ENCODE assay signal across 29 cellular contexts in the genomic region with DNA sequence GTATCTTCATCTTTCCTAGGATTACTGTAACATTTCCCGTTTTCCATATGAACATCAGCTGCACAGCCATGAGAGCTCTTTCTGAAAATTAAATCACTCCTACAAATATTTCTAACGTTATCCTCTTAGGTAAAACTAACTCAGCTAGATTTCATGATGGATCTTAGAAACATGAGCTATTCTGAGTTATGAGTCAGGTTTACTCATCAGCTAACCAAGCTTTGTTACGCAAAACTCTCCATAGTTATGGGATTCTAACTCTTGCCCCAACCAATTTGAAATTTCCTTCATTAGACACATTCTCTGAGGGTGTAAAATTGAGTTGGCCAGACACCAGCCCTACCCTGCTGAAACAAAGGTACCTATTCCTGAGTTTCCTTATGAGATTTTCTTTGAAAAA. TPM values are rescaled to one million over a fixed set of nuclear protein-coding genes. Genes with fewer than 3 reads are reported as not detected.
DNase-seq lines count a peak whose midpoint lies in the region; FAIRE-seq and TF ChIP-seq lines count a peak whose summit lies in the region.
"Had no signal": no experiment of that assay in that cellular context is flagged by ENCODE, and none has a peak within 500 bp of the region (broad histone marks: within the 10 kb centered on the region; RNA-seq: fewer than 3 reads in every experiment).

No MANE protein-coding gene starts in this region.

- 78 to 86% (median 82%) methylated on average over 3 of the region's 3 CpGs for WGBS in spleen, 5 donors

- FAIRE-seq in GM12892 (lab: Jason Lieb, UNC), result no peak
- FAIRE-seq: GM12891 had no signal

- DNase-seq in GM04504 (ENCODE audit: low read depth) (peak; percentile 28), NCI-H226 (peak; percentile 86), caudate nucleus (lab: John Stamatoyannopoulos, UW) (peak in 3 of 61 donors; percentile 8 to 40 (median 14)), retinal pigment epithelial cell (ENCODE audit: low read depth) (peak; percentile 86), activated T-cell treated with anti-CD3 and anti-CD28 coated beads for 4 hours (no peak), GM12892 (ENCODE audit: insufficient read length) (no peak), spleen (no peak), GM10266 (ENCODE audit: extremely low spot score) (no peak)
- DNase-seq: activated B cell treated with CpG ODN at 0.5 μM for 24 hours; activated CD8-positive, alpha-beta T cell treated with anti-CD3 and anti-CD28 coated beads for 36 hours; activated T-cell treated with anti-CD3 and anti-CD28 coated beads, Interleukin-2, amount 50 U/mL, for 48 hours; AML-193; heart right ventricle; islet precursor cell; NCI-H1092 treated with DMSO at 0.1 percent for 48 hours; NCI-H2081 treated with DMSO at 0.1 percent for 48 hours; NCI-H510A treated with DMSO at 0.1 percent for 48 hours; ovary; SHP77; stimulated activated CD4-positive, alpha-beta T cell treated with anti-CD3 and anti-CD28 coated beads, Interleukin-4, amount 100 ng/mL, for 24 hours; uterus had no signal

- TF ChIP-seq CTCF in retinal pigment epithelial cell (conservative IDR thresholded peaks at IDR 0.05; ENCODE audit: low read depth, low read length) (no peak), spleen (IDR thresholded peaks at IDR 0.05 in 8 of 11, conservative IDR thresholded peaks at IDR 0.05 in 3 of 11) (no peak), GM10266 (IDR thresholded peaks at IDR 0.05; ENCODE audit: control insufficient read depth, insufficient read depth, low read depth, missing control alignments) (no peak)

- TF ChIP-seq POLR2A in GM12892 (IDR thresholded peaks at IDR 0.05; ENCODE audit: low read depth, low read length), result no peak
- no peak for TF ChIP-seq POLR2A in spleen (IDR thresholded peaks at IDR 0.05)

- peak overlapping the region; percentile 64 for H3K27ac ChIP-seq in caudate nucleus (ENCODE audit: low read depth, low read length)
- no peak overlapping the region for H3K27ac ChIP-seq in spleen
- H3K27ac ChIP-seq: heart right ventricle, ovary, uterus had no signal

- no peaks in the 10 kb centered on the region for H3K27me3 ChIP-seq in spleen (replicated peaks in 1 of 7)
- H3K27me3 ChIP-seq: heart right ventricle, ovary, uterus had no signal

- intact Hi-C loops in spleen (cut with DNase I; ENCODE audit: low total_unique reads), result no loop called here

- no peak overlapping the region for H3K4me3 ChIP-seq in retinal pigment epithelial cell (ENCODE audit: low read length)
- no peak overlapping the region for H3K4me3 ChIP-seq in spleen
- H3K4me3 ChIP-seq: heart right ventricle, ovary, uterus had no signal

- H3K36me3 ChIP-seq in spleen, result no peaks in the 10 kb centered on the region
- H3K36me3 ChIP-seq: heart right ventricle, ovary, uterus had no signal

- peaks cover 0 to 8% (median 0%) of the 10 kb centered on the region in 8 donors for H3K9me3 ChIP-seq in spleen
- H3K9me3 ChIP-seq: heart right ventricle, ovary, uterus had no signal

- no peaks in the 10 kb centered on the region for H3K4me1 ChIP-seq in spleen
- H3K4me1 ChIP-seq: heart right ventricle, uterus had no signal

RNA-seq across cellular contexts. Expression of gene DEFB110, which starts 14.0 kb away (rescaled TPM):
- polyA plus RNA-seq in GM12892 (2012; ENCODE audit: missing spikeins), result not detected
- not detected for total RNA-seq in spleen
- not detected for polyA plus RNA-seq in spleen
- total RNA-seq: activated B cell treated with CpG ODN at 0.5 μM for 24 hours; activated CD8-positive, alpha-beta T cell treated with anti-CD3 and anti-CD28 coated beads for 36 hours; dermis microvascular lymphatic vessel endothelial cell; epithelial cell of proximal tubule; G401; heart right ventricle; lung microvascular endothelial cell; ovary; skeletal muscle tissue; T-helper 2 cell treated with Interferon-gamma antibody and Interleukin-4, amounts not matched to agents 100 ng/mL and 5 ng/mL, for 36 hours; uterus had no signal
- polyA plus RNA-seq: heart right ventricle, IgD-negative memory B cell, ovary had no signal

RNA-seq across cellular contexts. Expression of gene DEFB113, which starts 38.4 kb away (rescaled TPM):
- not detected for polyA plus RNA-seq in GM12892 (2012; ENCODE audit: missing spikeins)
- total RNA-seq in spleen, result not detected
- not detected for polyA plus RNA-seq in spleen
- total RNA-seq: activated B cell treated with CpG ODN at 0.5 μM for 24 hours; activated CD8-positive, alpha-beta T cell treated with anti-CD3 and anti-CD28 coated beads for 36 hours; dermis microvascular lymphatic vessel endothelial cell; epithelial cell of proximal tubule; G401; heart right ventricle; lung microvascular endothelial cell; ovary; skeletal muscle tissue; T-helper 2 cell treated with Interferon-gamma antibody and Interleukin-4, amounts not matched to agents 100 ng/mL and 5 ng/mL, for 36 hours; uterus had no signal
- polyA plus RNA-seq: heart right ventricle, IgD-negative memory B cell, ovary had no signal

RNA-seq across cellular contexts. Expression of gene DEFB112, which starts 41.9 kb away (rescaled TPM):
- polyA plus RNA-seq in GM12892 (2012; ENCODE audit: missing spikeins), result not detected
- total RNA-seq in spleen, result not detected
- not detected for polyA plus RNA-seq in spleen
- total RNA-seq: activated B cell treated with CpG ODN at 0.5 μM for 24 hours; activated CD8-positive, alpha-beta T cell treated with anti-CD3 and anti-CD28 coated beads for 36 hours; dermis microvascular lymphatic vessel endothelial cell; epithelial cell of proximal tubule; G401; heart right ventricle; lung microvascular endothelial cell; ovary; skeletal muscle tissue; T-helper 2 cell treated with Interferon-gamma antibody and Interleukin-4, amounts not matched to agents 100 ng/mL and 5 ng/mL, for 36 hours; uterus had no signal
- polyA plus RNA-seq: heart right ventricle, IgD-negative memory B cell, ovary had no signal

RNA-seq across cellular contexts. Expression of gene DEFB114, which starts 43.9 kb away (rescaled TPM):
- not detected for polyA plus RNA-seq in GM12892 (2012; ENCODE audit: missing spikeins)
- total RNA-seq in spleen, result not detected
- not detected for polyA plus RNA-seq in spleen
- total RNA-seq: activated B cell treated with CpG ODN at 0.5 μM for 24 hours; activated CD8-positive, alpha-beta T cell treated with anti-CD3 and anti-CD28 coated beads for 36 hours; dermis microvascular lymphatic vessel endothelial cell; epithelial cell of proximal tubule; G401; heart right ventricle; lung microvascular endothelial cell; ovary; skeletal muscle tissue; T-helper 2 cell treated with Interferon-gamma antibody and Interleukin-4, amounts not matched to agents 100 ng/mL and 5 ng/mL, for 36 hours; uterus had no signal
- polyA plus RNA-seq: heart right ventricle, IgD-negative memory B cell, ovary had no signal

Comparison
In these comparisons a context has a peak if more than half of its experiments do, and no peak if none do; other contexts are left out.
1. DNase-seq: peak in GM04504 (single experiment), NCI-H226 (single experiment) and retinal pigment epithelial cell (single experiment); none in activated T-cell treated with anti-CD3 and anti-CD28 coated beads for 4 hours (single experiment), GM12892 (single experiment), spleen (single experiment) and GM10266 (single experiment).